ENCODE assay signal across 7 cellular contexts in the genomic region with DNA sequence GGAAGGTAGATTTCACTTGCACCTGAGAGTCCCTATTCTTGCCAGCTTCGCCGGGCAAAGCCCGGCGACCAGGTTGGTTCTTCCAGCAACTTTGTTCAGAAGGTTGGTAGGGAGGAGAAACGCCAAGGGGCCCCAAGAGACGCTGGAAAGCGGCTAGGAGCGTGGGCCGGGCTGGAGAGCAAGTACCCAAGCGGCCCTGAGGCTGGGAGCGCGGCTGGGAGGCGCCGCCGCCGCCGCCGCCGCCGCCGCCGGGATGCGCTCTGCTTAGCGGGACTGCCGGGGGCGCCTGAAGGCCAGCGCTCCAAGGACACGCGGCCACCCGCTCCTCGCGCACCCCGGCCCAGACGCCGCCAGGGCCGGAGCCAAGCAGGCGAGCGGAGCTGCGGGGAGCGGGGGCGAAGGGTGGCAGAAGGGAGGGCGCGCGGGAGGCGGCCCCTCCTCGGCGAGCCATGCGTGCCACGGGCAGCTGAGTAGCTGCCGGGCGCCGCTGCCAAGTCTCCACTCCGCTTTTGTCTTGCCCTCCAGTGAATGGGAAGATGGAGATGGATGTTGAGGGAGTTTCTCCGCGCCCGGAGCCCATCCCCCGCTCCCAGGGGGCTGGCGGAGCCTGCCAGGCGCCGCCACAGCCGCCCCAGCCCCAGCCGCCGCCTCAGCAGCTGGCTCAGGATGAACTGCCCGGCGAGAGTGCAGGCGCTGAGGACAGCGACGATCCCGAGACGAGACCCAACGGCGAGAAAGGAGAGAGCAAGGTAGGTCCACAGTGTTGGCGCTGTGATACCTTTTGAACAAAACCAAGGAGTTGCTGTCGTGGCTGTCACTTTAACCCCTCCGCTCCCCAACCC.
DNase-seq lines count a peak whose midpoint lies in the region; ATAC-seq and TF ChIP-seq lines count a peak whose summit lies in the region.

No MANE protein-coding gene starts in this region.

- H3K27me3 ChIP-seq in HUES6 (ENCODE audit: control insufficient read depth, insufficient read depth, low read length) (peaks cover 67% of the 10 kb centered on the region), iPS-18a (ENCODE audit: control insufficient read depth, insufficient read depth, low read length) (peaks cover 40% of the 10 kb centered on the region), MM.1S (replicated peaks; ENCODE audit: insufficient read depth, low read length) (no peaks in the 10 kb centered on the region)

- H3K4me1 ChIP-seq in HUES6 (ENCODE audit: control insufficient read depth, insufficient read depth, low read length) (peaks cover 12% of the 10 kb centered on the region), iPS-18a (ENCODE audit: control insufficient read depth, low read depth, low read length) (peaks cover 23% of the 10 kb centered on the region), MM.1S (ENCODE audit: low read length) (no peaks in the 10 kb centered on the region)

- no peaks in the 10 kb centered on the region for H4K20me1 ChIP-seq in MM.1S (ENCODE audit: insufficient read depth, low read length)

- H3K9me3 ChIP-seq in HUES6 (ENCODE audit: control insufficient read depth, insufficient read depth, low read depth, low read length), result no peaks in the 10 kb centered on the region
- no peaks in the 10 kb centered on the region for H3K9me3 ChIP-seq in iPS-18a (ENCODE audit: control insufficient read depth, low read depth, low read length)
- no peaks in the 10 kb centered on the region for H3K9me3 ChIP-seq in MM.1S (replicated peaks; ENCODE audit: insufficient read depth, low read length)

- H3K4me2 ChIP-seq in MM.1S (ENCODE audit: low read depth, low read length), result no peak overlapping the region

- no peaks in the 10 kb centered on the region for H3K79me2 ChIP-seq in MM.1S (ENCODE audit: low read length)

- H3K27ac ChIP-seq in HUES6 (ENCODE audit: low read depth, low read length) (no peak overlapping the region; the same call in 1 of the 2 replicates), iPS-18a (ENCODE audit: low read length) (no peak overlapping the region), MM.1S (ENCODE audit: low read length) (no peak overlapping the region)

- TF ChIP-seq CTCF in MM.1S (IDR thresholded peaks at IDR 0.05; ENCODE audit: low read length), result no peak

- no peak overlapping the region for H3K4me3 Mint-ChIP-seq in activated naive CD8-positive, alpha-beta T cell treated with anti-CD3 and anti-CD28 coated beads, Interleukin-2, amount 50 U/mL, for 24 hours
- H3K4me3 Mint-ChIP-seq in stimulated activated effector memory CD8-positive, alpha-beta T cell treated with anti-CD3 and anti-CD28 coated beads, Interleukin-12 subunit alpha, Interleukin-12 subunit beta, amount 100 ng/mL, for 72 hours, result no peak overlapping the region

- no peak overlapping the region for H3K27ac Mint-ChIP-seq in activated naive CD8-positive, alpha-beta T cell treated with anti-CD3 and anti-CD28 coated beads, Interleukin-2, amount 50 U/mL, for 24 hours
- H3K27ac Mint-ChIP-seq in stimulated activated effector memory CD8-positive, alpha-beta T cell treated with anti-CD3 and anti-CD28 coated beads, Interleukin-12 subunit alpha, Interleukin-12 subunit beta, amount 100 ng/mL, for 72 hours, result no peak overlapping the region

- no peak overlapping the region for H2AFZ ChIP-seq in MM.1S (ENCODE audit: low read length)

- H3K9ac ChIP-seq in HUES6 (ENCODE audit: low read length), result peak overlapping the region; percentile 56
- peak overlapping the region; percentile 58 for H3K9ac ChIP-seq in iPS-18a (ENCODE audit: low read length)
- H3K9ac ChIP-seq in MM.1S (ENCODE audit: low read length), result no peak overlapping the region

- H3K27me3 Mint-ChIP-seq in activated naive CD8-positive, alpha-beta T cell treated with anti-CD3 and anti-CD28 coated beads, Interleukin-2, amount 50 U/mL, for 24 hours, result peaks cover 59% of the 10 kb centered on the region

- no peaks in the 10 kb centered on the region for H3F3A ChIP-seq in MM.1S (ENCODE audit: insufficient read depth, low read length)

- no peaks in the 10 kb centered on the region for H3K9me2 ChIP-seq in MM.1S (replicated peaks; ENCODE audit: insufficient read depth, low read length)

- no peaks in the 10 kb centered on the region for H3K9me3 Mint-ChIP-seq in activated naive CD8-positive, alpha-beta T cell treated with anti-CD3 and anti-CD28 coated beads, Interleukin-2, amount 50 U/mL, for 24 hours
- no peaks in the 10 kb centered on the region for H3K9me3 Mint-ChIP-seq in stimulated activated effector memory CD8-positive, alpha-beta T cell treated with anti-CD3 and anti-CD28 coated beads, Interleukin-12 subunit alpha, Interleukin-12 subunit beta, amount 100 ng/mL, for 72 hours

- peak; percentile 33 for ATAC-seq in activated naive CD8-positive, alpha-beta T cell treated with anti-CD3 and anti-CD28 coated beads, Interleukin-2, amount 50 U/mL, for 24 hours
- peak; percentile 32 for ATAC-seq in stimulated activated effector memory CD8-positive, alpha-beta T cell treated with anti-CD3 and anti-CD28 coated beads, Interleukin-12 subunit alpha, Interleukin-12 subunit beta, amount 100 ng/mL, for 72 hours
- no peak for ATAC-seq in HG03095 (IDR thresholded peaks at IDR 0.05; ENCODE audit: unreplicated experiment)

- H3K4me3 ChIP-seq in HUES6 (ENCODE audit: low read depth, low read length) (peak overlapping the region; percentile 85), iPS-18a (ENCODE audit: low read length) (peak overlapping the region; percentile 84), MM.1S (ENCODE audit: low read length) (no peak overlapping the region)

- H3K36me3 Mint-ChIP-seq in activated naive CD8-positive, alpha-beta T cell treated with anti-CD3 and anti-CD28 coated beads, Interleukin-2, amount 50 U/mL, for 24 hours (ENCODE audit: low read depth), result peaks cover 2% of the 10 kb centered on the region
- no peaks in the 10 kb centered on the region for H3K36me3 Mint-ChIP-seq in stimulated activated effector memory CD8-positive, alpha-beta T cell treated with anti-CD3 and anti-CD28 coated beads, Interleukin-12 subunit alpha, Interleukin-12 subunit beta, amount 100 ng/mL, for 72 hours

- no peak for DNase-seq in activated naive CD8-positive, alpha-beta T cell treated with anti-CD3 and anti-CD28 coated beads, Interleukin-2, amount 50 U/mL, for 24 hours
- no peak for DNase-seq in stimulated activated effector memory CD8-positive, alpha-beta T cell treated with anti-CD3 and anti-CD28 coated beads, Interleukin-12 subunit alpha, Interleukin-12 subunit beta, amount 100 ng/mL, for 72 hours (ENCODE audit: low spot score in 2 of 2)
- DNase-seq in MM.1S (no peak), CD1c-positive myeloid dendritic cell (ENCODE audit: extremely low spot score) (no peak)

- H3K36me3 ChIP-seq in HUES6 (ENCODE audit: control insufficient read depth, insufficient read depth, low read length) (no peaks in the 10 kb centered on the region), iPS-18a (ENCODE audit: control insufficient read depth, low read depth, low read length) (no peaks in the 10 kb centered on the region), MM.1S (replicated peaks; ENCODE audit: insufficient read depth, low read length) (no peaks in the 10 kb centered on the region)

- peaks cover 3% of the 10 kb centered on the region for H3K4me1 Mint-ChIP-seq in activated naive CD8-positive, alpha-beta T cell treated with anti-CD3 and anti-CD28 coated beads, Interleukin-2, amount 50 U/mL, for 24 hours
- no peaks in the 10 kb centered on the region for H3K4me1 Mint-ChIP-seq in stimulated activated effector memory CD8-positive, alpha-beta T cell treated with anti-CD3 and anti-CD28 coated beads, Interleukin-12 subunit alpha, Interleukin-12 subunit beta, amount 100 ng/mL, for 72 hours
